1 cellular context compared by ENCODE assay signal in the genomic region with DNA sequence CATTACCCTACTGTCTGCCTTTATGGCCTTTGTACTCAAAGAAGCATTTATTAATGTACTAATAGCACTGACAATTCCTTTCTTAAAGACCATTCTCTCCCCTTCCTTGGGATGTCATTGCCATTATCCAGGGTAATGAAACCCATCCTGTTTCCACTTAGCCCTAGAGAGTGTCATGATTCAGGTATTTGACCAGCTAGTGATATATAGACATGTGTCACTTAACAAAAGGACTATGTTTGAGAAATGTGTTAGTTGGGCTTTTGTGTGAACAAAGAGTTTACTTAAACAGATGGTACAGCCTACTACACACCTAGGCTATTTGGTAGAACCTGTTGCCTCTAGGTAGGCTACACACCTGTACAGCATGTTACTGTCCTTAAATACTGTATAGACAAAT.
TF ChIP-seq lines count a peak whose summit lies in the region.

No MANE protein-coding gene starts in this region.

TF ChIP-seq in SK-N-SH treated with all-trans-retinoic acid at 6 μM for 48 hours, 23 proteins besides CTCF, POLR2A, EP300 and RAD21 (continued from another document):
- TF ChIP-seq, protein P1, sequence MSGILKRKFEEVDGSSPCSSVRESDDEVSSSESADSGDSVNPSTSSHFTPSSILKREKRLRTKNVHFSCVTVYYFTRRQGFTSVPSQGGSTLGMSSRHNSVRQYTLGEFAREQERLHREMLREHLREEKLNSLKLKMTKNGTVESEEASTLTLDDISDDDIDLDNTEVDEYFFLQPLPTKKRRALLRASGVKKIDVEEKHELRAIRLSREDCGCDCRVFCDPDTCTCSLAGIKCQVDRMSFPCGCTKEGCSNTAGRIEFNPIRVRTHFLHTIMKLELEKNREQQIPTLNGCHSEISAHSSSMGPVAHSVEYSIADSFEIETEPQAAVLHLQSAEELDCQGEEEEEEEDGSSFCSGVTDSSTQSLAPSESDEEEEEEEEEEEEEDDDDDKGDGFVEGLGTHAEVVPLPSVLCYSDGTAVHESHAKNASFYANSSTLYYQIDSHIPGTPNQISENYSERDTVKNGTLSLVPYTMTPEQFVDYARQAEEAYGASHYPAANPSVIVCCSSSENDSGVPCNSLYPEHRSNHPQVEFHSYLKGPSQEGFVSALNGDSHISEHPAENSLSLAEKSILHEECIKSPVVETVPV (CRISPR knock-in tag; IDR thresholded peaks at IDR 0.05), result no peak
- no peak for TF ChIP-seq SNAI2 (CRISPR knock-in tag; IDR thresholded peaks at IDR 0.05)
- TF ChIP-seq CSDC2 (CRISPR knock-in tag; IDR thresholded peaks at IDR 0.05), result no peak
- no peak for TF ChIP-seq ZFP3 (CRISPR knock-in tag; IDR thresholded peaks at IDR 0.05)
- no peak for TF ChIP-seq CREB5 (CRISPR knock-in tag; IDR thresholded peaks at IDR 0.05; ENCODE audit: low read depth)
- no peak for TF ChIP-seq ARNTL (CRISPR knock-in tag; IDR thresholded peaks at IDR 0.05; ENCODE audit: borderline replicate concordance, low read depth)
- TF ChIP-seq, protein P2, sequence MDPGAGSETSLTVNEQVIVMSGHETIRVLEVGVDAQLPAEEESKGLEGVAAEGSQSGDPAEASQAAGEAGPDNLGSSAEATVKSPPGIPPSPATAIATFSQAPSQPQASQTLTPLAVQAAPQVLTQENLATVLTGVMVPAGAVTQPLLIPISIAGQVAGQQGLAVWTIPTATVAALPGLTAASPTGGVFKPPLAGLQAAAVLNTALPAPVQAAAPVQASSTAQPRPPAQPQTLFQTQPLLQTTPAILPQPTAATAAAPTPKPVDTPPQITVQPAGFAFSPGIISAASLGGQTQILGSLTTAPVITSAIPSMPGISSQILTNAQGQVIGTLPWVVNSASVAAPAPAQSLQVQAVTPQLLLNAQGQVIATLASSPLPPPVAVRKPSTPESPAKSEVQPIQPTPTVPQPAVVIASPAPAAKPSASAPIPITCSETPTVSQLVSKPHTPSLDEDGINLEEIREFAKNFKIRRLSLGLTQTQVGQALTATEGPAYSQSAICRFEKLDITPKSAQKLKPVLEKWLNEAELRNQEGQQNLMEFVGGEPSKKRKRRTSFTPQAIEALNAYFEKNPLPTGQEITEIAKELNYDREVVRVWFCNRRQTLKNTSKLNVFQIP (CRISPR knock-in tag; IDR thresholded peaks at IDR 0.05; ENCODE audit: borderline replicate concordance, low read depth), result no peak
- no peak for TF ChIP-seq ZNF565 (CRISPR knock-in tag; conservative IDR thresholded peaks at IDR 0.05; ENCODE audit: low read depth)
- no peak for TF ChIP-seq RARB (CRISPR knock-in tag; IDR thresholded peaks at IDR 0.05)
